In genomic region chr19:41325947-41326706, GRCh38 we compare ENCODE assay signal across 1 cellular context.
TF ChIP-seq lines count a peak whose summit lies in the region.

No MANE protein-coding gene starts in this region.

TF ChIP-seq in endothelial cell of umbilical vein, 7 proteins besides CTCF, POLR2A, EP300 and RAD21 (continued from another document):
- TF ChIP-seq, protein P1, sequence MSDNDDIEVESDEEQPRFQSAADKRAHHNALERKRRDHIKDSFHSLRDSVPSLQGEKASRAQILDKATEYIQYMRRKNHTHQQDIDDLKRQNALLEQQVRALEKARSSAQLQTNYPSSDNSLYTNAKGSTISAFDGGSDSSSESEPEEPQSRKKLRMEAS (IDR thresholded peaks at IDR 0.05; ENCODE audit: insufficient read depth, insufficient read length): no peak
- TF ChIP-seq MYC (IDR thresholded peaks at IDR 0.05; ENCODE audit: low read depth, low read length): no peak
TF ChIP-seq in endothelial cell of umbilical vein: peak in this region for 0.
